1 cellular context compared by ENCODE assay signal in genomic region chr2:231597014-231597611, GRCh38.
TF ChIP-seq lines count a peak whose summit lies in the region.

No MANE protein-coding gene starts in this region.

TF ChIP-seq in GM23338, 12 proteins besides CTCF, POLR2A, EP300 and RAD21 (continued from another document):
- TF ChIP-seq, protein P1, sequence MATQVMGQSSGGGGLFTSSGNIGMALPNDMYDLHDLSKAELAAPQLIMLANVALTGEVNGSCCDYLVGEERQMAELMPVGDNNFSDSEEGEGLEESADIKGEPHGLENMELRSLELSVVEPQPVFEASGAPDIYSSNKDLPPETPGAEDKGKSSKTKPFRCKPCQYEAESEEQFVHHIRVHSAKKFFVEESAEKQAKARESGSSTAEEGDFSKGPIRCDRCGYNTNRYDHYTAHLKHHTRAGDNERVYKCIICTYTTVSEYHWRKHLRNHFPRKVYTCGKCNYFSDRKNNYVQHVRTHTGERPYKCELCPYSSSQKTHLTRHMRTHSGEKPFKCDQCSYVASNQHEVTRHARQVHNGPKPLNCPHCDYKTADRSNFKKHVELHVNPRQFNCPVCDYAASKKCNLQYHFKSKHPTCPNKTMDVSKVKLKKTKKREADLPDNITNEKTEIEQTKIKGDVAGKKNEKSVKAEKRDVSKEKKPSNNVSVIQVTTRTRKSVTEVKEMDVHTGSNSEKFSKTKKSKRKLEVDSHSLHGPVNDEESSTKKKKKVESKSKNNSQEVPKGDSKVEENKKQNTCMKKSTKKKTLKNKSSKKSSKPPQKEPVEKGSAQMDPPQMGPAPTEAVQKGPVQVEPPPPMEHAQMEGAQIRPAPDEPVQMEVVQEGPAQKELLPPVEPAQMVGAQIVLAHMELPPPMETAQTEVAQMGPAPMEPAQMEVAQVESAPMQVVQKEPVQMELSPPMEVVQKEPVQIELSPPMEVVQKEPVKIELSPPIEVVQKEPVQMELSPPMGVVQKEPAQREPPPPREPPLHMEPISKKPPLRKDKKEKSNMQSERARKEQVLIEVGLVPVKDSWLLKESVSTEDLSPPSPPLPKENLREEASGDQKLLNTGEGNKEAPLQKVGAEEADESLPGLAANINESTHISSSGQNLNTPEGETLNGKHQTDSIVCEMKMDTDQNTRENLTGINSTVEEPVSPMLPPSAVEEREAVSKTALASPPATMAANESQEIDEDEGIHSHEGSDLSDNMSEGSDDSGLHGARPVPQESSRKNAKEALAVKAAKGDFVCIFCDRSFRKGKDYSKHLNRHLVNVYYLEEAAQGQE (IDR thresholded peaks at IDR 0.05; ENCODE audit: unreplicated experiment) = no peak
- no peak for TF ChIP-seq JUNB (IDR thresholded peaks at IDR 0.05; ENCODE audit: unreplicated experiment)
- TF ChIP-seq ZNF114 (CRISPR knock-in tag; IDR thresholded peaks at IDR 0.05) = no peak
